In the genomic region with DNA sequence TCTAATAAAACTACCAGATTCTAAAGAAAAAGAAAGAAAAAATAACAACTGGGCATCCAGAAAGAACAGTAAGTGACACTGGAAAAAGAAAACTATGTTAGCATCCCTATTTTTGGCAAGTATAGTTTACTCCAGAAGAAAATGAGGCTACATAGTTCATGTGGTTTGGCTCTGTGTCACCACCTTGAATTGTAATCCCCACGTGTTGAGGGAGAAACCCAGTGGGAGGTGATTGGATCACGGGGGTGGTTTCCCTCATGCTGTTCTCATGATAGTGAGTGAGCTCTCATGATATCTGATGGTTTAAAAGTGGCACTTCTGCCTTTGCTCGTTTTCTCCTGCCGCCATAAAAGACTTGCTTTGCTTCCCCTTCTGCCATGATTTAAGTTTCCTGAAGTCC, we compare ENCODE assay signal across 13 cellular contexts.
A peak's percentile ranks its signal among the peaks of the same experiment; 100 is the strongest.
DNase-seq lines count a peak whose midpoint lies in the region; ATAC-seq and TF ChIP-seq lines count a peak whose summit lies in the region.
"Had no signal": no experiment of that assay in that cellular context is flagged by ENCODE, and none has a peak within 500 bp of the region (broad histone marks: within the 10 kb centered on the region; RNA-seq: fewer than 3 reads in every experiment).

No MANE protein-coding gene starts in this region.

- no peak overlapping the region for H3K4me3 ChIP-seq in fibroblast of villous mesenchyme (ENCODE audit: low read depth, low read length)

- ATAC-seq in GM21423 (IDR thresholded peaks at IDR 0.05; ENCODE audit: unreplicated experiment) = peak; percentile 53
- ATAC-seq: HCT116, right cardiac atrium, T-cell had no signal

- DNase-seq in AG08395 (ENCODE audit: low spot score) = peak; percentile 17
- DNase-seq in OCI-M1 (lab: John Stamatoyannopoulos, UW) = peak; percentile 95
- DNase-seq in fibroblast of villous mesenchyme (ENCODE audit: low read depth) = peak; percentile 82
- DNase-seq in putamen (ENCODE audit: low spot score) = no peak
- DNase-seq in COR-L47 (lab: John Stamatoyannopoulos, UW) = no peak
- no peak for DNase-seq in GM03348 (ENCODE audit: low spot score)
- DNase-seq in NCI-H748 (lab: John Stamatoyannopoulos, UW; ENCODE audit: unreplicated experiment) = no peak
- DNase-seq: NCI-H1092, right cardiac atrium, substantia nigra, T-cell had no signal

- TF ChIP-seq CTCF in fibroblast of villous mesenchyme (IDR thresholded peaks at IDR 0.05; ENCODE audit: insufficient read depth, low read depth, low read length) = no peak

Comparison
In these comparisons a context has a peak if more than half of its experiments do, and no peak if none do; other contexts are left out.
1. DNase-seq: peak in AG08395 (single experiment), OCI-M1 (single experiment) and fibroblast of villous mesenchyme (single experiment); none in putamen (single experiment), COR-L47 (single experiment), GM03348 (single experiment) and NCI-H748 (single experiment).